Comparison of ENCODE assay signal across 20 cellular contexts in the genomic region with DNA sequence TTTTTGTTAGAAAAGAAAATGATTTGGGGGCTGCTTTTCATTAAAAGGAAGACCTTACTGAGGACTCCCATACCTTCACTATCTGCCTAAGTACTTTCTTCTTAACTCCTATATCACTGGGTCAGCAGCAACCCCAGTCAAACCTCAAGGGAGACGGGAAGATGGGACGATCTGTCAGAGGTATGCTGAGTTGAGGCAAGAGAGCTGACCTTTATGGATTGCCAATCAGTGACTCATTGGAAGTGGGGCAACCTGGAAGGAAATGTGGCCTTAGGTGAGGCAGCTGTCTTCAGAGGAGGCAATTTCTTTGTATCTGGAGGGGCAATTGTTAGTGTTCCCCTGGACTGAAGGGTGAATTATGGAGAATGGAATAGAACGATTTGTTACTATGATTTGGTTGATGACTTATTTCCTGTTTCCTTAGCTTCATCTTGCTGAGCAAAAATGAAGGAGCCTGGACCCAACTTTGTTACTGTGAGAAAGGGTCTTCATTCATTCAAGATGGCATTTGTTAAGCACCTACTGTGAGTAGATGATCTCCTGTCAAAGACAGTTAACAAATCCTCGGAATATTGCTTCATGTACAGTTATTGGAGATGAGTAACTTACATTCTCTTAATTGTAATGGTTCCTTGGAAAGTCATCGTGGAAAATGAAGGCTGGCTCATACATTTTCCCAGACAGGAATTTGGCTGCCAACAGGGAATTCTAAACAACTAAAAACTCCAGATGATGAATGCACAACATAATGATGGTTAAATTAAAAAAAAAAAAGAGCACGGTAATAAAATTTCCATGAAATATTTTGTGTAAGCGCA.
DNase-seq lines count a peak whose midpoint lies in the region; TF ChIP-seq lines count a peak whose summit lies in the region.
"Had no signal": no experiment of that assay in that cellular context is flagged by ENCODE, and none has a peak within 500 bp of the region (broad histone marks: within the 10 kb centered on the region; RNA-seq: fewer than 3 reads in every experiment).

No MANE protein-coding gene starts in this region.

- H4K20me1 ChIP-seq in mammary epithelial cell (ENCODE audit: insufficient read depth, low read length), result no peaks in the 10 kb centered on the region

- peaks cover 6% of the 10 kb centered on the region for H3K36me3 Mint-ChIP-seq in MCF 10A (ENCODE audit: insufficient read depth, unreplicated experiment)

- in situ Hi-C loops in mammary epithelial cell (cut with MboI; ENCODE audit: low sequenced_read_pairs in 2 of 2), result no loop called here

- no peaks in the 10 kb centered on the region for H3K79me2 ChIP-seq in mammary epithelial cell (ENCODE audit: insufficient read depth, low read length)

- POLR2A ChIA-PET in MCF 10A (lab: Yijun Ruan, JAX), result no interaction called here

- 75% methylated on average over 7 of the region's 7 CpGs for WGBS in mammary epithelial cell (ENCODE audit: low coverage, missing lambda C conversion rate)

- no peak overlapping the region for H3K27ac ChIP-seq in mammary epithelial cell (ENCODE audit: insufficient read depth, low read depth, low read length)
- H3K27ac ChIP-seq in WERI-Rb-1, result no peak overlapping the region
- H3K27ac ChIP-seq: 22Rv1, Peyer's patch had no signal

- no peak for TF ChIP-seq CTCF in MCF 10A (IDR thresholded peaks at IDR 0.05; ENCODE audit: unreplicated experiment)
- no peak for TF ChIP-seq CTCF in mammary epithelial cell (conservative IDR thresholded peaks at IDR 0.05 in 1 of 2, IDR thresholded peaks at IDR 0.05 in 1 of 2; ENCODE audit: extremely low read depth in 1 of 2, insufficient read depth in 1 of 2, low read depth in 1 of 2, low read length in 2 of 2)
- TF ChIP-seq CTCF in WERI-Rb-1 (IDR thresholded peaks at IDR 0.05; ENCODE audit: low read depth, low read length), result no peak
- no peak for TF ChIP-seq CTCF in fibroblast of villous mesenchyme (IDR thresholded peaks at IDR 0.05; ENCODE audit: insufficient read depth, low read depth, low read length)

- no peak overlapping the region for H3K4me3 Mint-ChIP-seq in MCF 10A (ENCODE audit: unreplicated experiment)
- H3K4me3 Mint-ChIP-seq: HFFc6 had no signal

- H3K36me3 ChIP-seq in mammary epithelial cell (ENCODE audit: insufficient read depth, low read length), result no peaks in the 10 kb centered on the region
- H3K36me3 ChIP-seq in WERI-Rb-1, result no peaks in the 10 kb centered on the region
- no peaks in the 10 kb centered on the region for H3K36me3 ChIP-seq in MG63
- H3K36me3 ChIP-seq: HAP-1, Peyer's patch had no signal

- dilution Hi-C loops in mammary epithelial cell (cut with HindIII; ENCODE audit: low sequenced_read_pairs), result no loop called here

- no peak overlapping the region for H3K4me3 ChIP-seq in mammary epithelial cell (replicated peaks in 1 of 3; ENCODE audit: insufficient read depth in 1 of 3, low read depth in 2 of 3, low read length in 3 of 3)
- H3K4me3 ChIP-seq in WERI-Rb-1 (ENCODE audit: low read depth, low read length), result peak overlapping the region; percentile 47
- peak overlapping the region; percentile 65 for H3K4me3 ChIP-seq in fibroblast of villous mesenchyme (ENCODE audit: low read depth, low read length)
- H3K4me3 ChIP-seq in MG63, result no peak overlapping the region
- H3K4me3 ChIP-seq: HAP-1, Peyer's patch had no signal

- CTCF ChIA-PET in MCF 10A (lab: Yijun Ruan, JAX) (interaction anchor here (0.9 to 2.5 kb wide), 6 partner anchors 231 to 410 kb away, joined by 4 to 18 read pairs (median 6); no protein-coding TSS in a partner anchor), mammary epithelial cell (lab: Charles Lee; ENCODE audit: low non-redundant PET) (no interaction called here)

- H3K9me3 ChIP-seq in mammary epithelial cell (replicated peaks; ENCODE audit: insufficient read depth, low read length) (no peaks in the 10 kb centered on the region), WERI-Rb-1 (ENCODE audit: severe bottlenecking) (no peaks in the 10 kb centered on the region), MG63 (no peaks in the 10 kb centered on the region)
- H3K9me3 ChIP-seq: Peyer's patch had no signal

- no TSS peak for BruUV-seq in MCF 10A (replicated peaks; lab: Mats Ljungman, UMichigan)
- BruUV-seq in mammary epithelial cell (replicated peaks; lab: Mats Ljungman, UMichigan), result no TSS peak

- H3K27me3 ChIP-seq in mammary epithelial cell (ENCODE audit: insufficient read depth, low read length) (no peaks in the 10 kb centered on the region), WERI-Rb-1 (ENCODE audit: insufficient read depth, low read depth, severe bottlenecking) (no peaks in the 10 kb centered on the region), MG63 (no peaks in the 10 kb centered on the region)
- H3K27me3 ChIP-seq: Peyer's patch had no signal

- no peaks in the 10 kb centered on the region for H3K9me3 Mint-ChIP-seq in MCF 10A (ENCODE audit: unreplicated experiment)
- H3K9me3 Mint-ChIP-seq: HFFc6 had no signal

- no peak overlapping the region for H3K9ac ChIP-seq in mammary epithelial cell (ENCODE audit: insufficient read depth, low read length)

- intact Hi-C loops in MCF 10A (cut with micrococcal nuclease) (no loop called here), mammary epithelial cell (cut with micrococcal nuclease) (no loop called here)

- DNase-seq in MCF 10A (ENCODE audit: unreplicated experiment), result peak; percentile 34
- DNase-seq in mammary epithelial cell, result no peak
- DNase-seq in WERI-Rb-1, result no peak
- DNase-seq in fibroblast of villous mesenchyme (ENCODE audit: low read depth), result peak; percentile 38
- DNase-seq in MG63, result no peak
- no peak for DNase-seq in T-helper 9 cell
- no peak for DNase-seq in RKO (ENCODE audit: low spot score)
- DNase-seq: DMS153, DND-41, GOT3, HFFc6, Kasumi-1, MM.1S, NCI-H1417, NCI-H1694, NCI-H2029 treated with DMSO at 0.1 percent for 48 hours, NCI-H69, Peyer's patch had no signal

- H3K4me1 ChIP-seq in mammary epithelial cell (ENCODE audit: insufficient read depth, low read length), result no peaks in the 10 kb centered on the region
- H3K4me1 ChIP-seq: HAP-1, Peyer's patch had no signal

- no peak overlapping the region for H3K4me2 ChIP-seq in mammary epithelial cell (ENCODE audit: insufficient read depth, low read depth, low read length)

- H3K27me3 Mint-ChIP-seq in MCF 10A (ENCODE audit: insufficient read depth, unreplicated experiment), result no peaks in the 10 kb centered on the region

- H3K4me1 Mint-ChIP-seq in MCF 10A (ENCODE audit: insufficient read depth, unreplicated experiment), result peaks cover 4% of the 10 kb centered on the region

- H3K27ac Mint-ChIP-seq in MCF 10A (ENCODE audit: low read depth, unreplicated experiment), result no peak overlapping the region
- H3K27ac Mint-ChIP-seq: HFFc6 had no signal

- no peak overlapping the region for H2AFZ ChIP-seq in mammary epithelial cell (ENCODE audit: low read depth, low read length)

Comparison
In these comparisons a context has a peak if more than half of its experiments do, and no peak if none do; other contexts are left out.
1. DNase-seq: peak in MCF 10A (single experiment) and fibroblast of villous mesenchyme (single experiment); none in mammary epithelial cell (single experiment), WERI-Rb-1 (single experiment), MG63 (single experiment), T-helper 9 cell (single experiment) and RKO (single experiment).
2. H3K4me3 ChIP-seq: peak in WERI-Rb-1 (single experiment) and fibroblast of villous mesenchyme (single experiment); none in mammary epithelial cell (0 of 3) and MG63 (single experiment).